31 cellular contexts compared by ENCODE assay signal in genomic region chr14:23863836-23864235, GRCh38.
"Had no signal": no experiment of that assay in that cellular context is flagged by ENCODE, and none has a peak within 500 bp of the region (broad histone marks: within the 10 kb centered on the region; RNA-seq: fewer than 3 reads in every experiment).

No MANE protein-coding gene starts in this region.

- H3K4me3 Mint-ChIP-seq: activated B cell treated with CpG ODN at 0.5 μM for 24 hours; activated CD4-positive, alpha-beta memory T cell treated with anti-CD3 and anti-CD28 coated beads, Interleukin-2, amount 10 ng/mL, durations not matched to agents 7 days and 5 days; activated naive CD8-positive, alpha-beta T cell; activated T-cell treated with anti-CD3 and anti-CD28 coated beads, Interleukin-2, amount 50 U/mL, for 4 hours; activated T-helper 17 cell treated with anti-CD3 and anti-CD28 coated beads, Interleukin-2, amount 50 U/mL, for 72 hours; effector memory CD8-positive, alpha-beta T cell; T-helper 17 cell; T-helper 2 cell treated with Interferon-gamma antibody and Interleukin-4, amounts not matched to agents 5 μg/mL and 100 μg/mL, for 36 hours had no signal

- H3K27me3 ChIP-seq: body of pancreas, esophagus muscularis mucosa, gastroesophageal sphincter had no signal

- H3K9me3 Mint-ChIP-seq: activated B cell treated with CpG ODN at 0.5 μM for 24 hours; activated CD4-positive, alpha-beta memory T cell treated with anti-CD3 and anti-CD28 coated beads, Interleukin-2, amount 10 ng/mL, durations not matched to agents 7 days and 5 days; activated T-cell treated with anti-CD3 and anti-CD28 coated beads, Interleukin-2, amount 50 U/mL, for 4 hours; activated T-helper 17 cell treated with anti-CD3 and anti-CD28 coated beads, Interleukin-2, amount 50 U/mL, for 72 hours; effector memory CD8-positive, alpha-beta T cell; T-helper 2 cell treated with Interferon-gamma antibody and Interleukin-4, amounts not matched to agents 5 μg/mL and 100 μg/mL, for 36 hours had no signal

- H3K27ac ChIP-seq: body of pancreas, esophagus muscularis mucosa, foreskin keratinocyte, gastroesophageal sphincter, WERI-Rb-1 had no signal

- DNase-seq: activated B cell treated with CpG ODN at 0.5 μM for 24 hours; activated CD4-positive, alpha-beta memory T cell treated with anti-CD3 and anti-CD28 coated beads, Interleukin-2, amount 10 ng/mL, durations not matched to agents 7 days and 5 days; activated CD4-positive, alpha-beta T cell treated with anti-CD3 and anti-CD28 coated beads for 48 hours; activated CD4-positive, alpha-beta T cell treated with anti-CD3 and anti-CD28 coated beads, Interleukin-2, amount 50 U/mL, for 4 hours; activated CD8-positive, alpha-beta memory T cell treated with anti-CD3 and anti-CD28 coated beads for 24 hours; activated effector memory CD4-positive, alpha-beta T cell treated with Interleukin-2 at 50 U/mL for 16 hours; activated gamma-delta T cell treated with Interleukin-2 at 50 U/mL for 16 hours; activated naive CD4-positive, alpha-beta T cell treated with anti-CD3 and anti-CD28 coated beads, Interleukin-2, amount 50 U/mL, for 16 hours; activated naive CD4-positive, alpha-beta T cell treated with Interleukin-2 at 50 U/mL for 16 hours; activated T-cell treated with anti-CD3 and anti-CD28 coated beads, Interleukin-2, amount 50 U/mL, for 4 hours; amniotic stem cell; aorta; body of pancreas; caudate nucleus; cortex of kidney; dermis blood vessel endothelial cell; effector CD4-positive, alpha-beta T cell; effector memory CD8-positive, alpha-beta T cell; erythroblast; foreskin keratinocyte; SW 1271; T-helper 1 cell; T-helper 17 cell; T1000; WERI-Rb-1 had no signal

- H3K4me3 ChIP-seq: body of pancreas, esophagus muscularis mucosa, gastroesophageal sphincter had no signal

- H3K4me1 ChIP-seq: foreskin keratinocyte, gastroesophageal sphincter had no signal

- H3K36me3 Mint-ChIP-seq: activated naive CD8-positive, alpha-beta T cell had no signal

- ATAC-seq: activated CD4-positive, CD25-positive, alpha-beta regulatory T cell treated with anti-CD3 and anti-CD28 coated beads, Interleukin-2, amount 50 U/mL, for 24 hours; activated T-cell treated with anti-CD3 and anti-CD28 coated beads, Interleukin-2, amount 50 U/mL, for 4 hours; activated T-helper 17 cell treated with anti-CD3 and anti-CD28 coated beads, Interleukin-2, amount 50 U/mL, for 72 hours; body of pancreas; effector memory CD8-positive, alpha-beta T cell; foreskin keratinocyte; gastroesophageal sphincter; T-helper 17 cell had no signal

- H3K36me3 ChIP-seq: esophagus muscularis mucosa, gastroesophageal sphincter, WERI-Rb-1 had no signal

- H3K27ac Mint-ChIP-seq: activated B cell treated with CpG ODN at 0.5 μM for 24 hours; activated CD4-positive, alpha-beta memory T cell treated with anti-CD3 and anti-CD28 coated beads, Interleukin-2, amount 10 ng/mL, durations not matched to agents 7 days and 5 days; activated naive CD8-positive, alpha-beta T cell; activated T-helper 17 cell treated with anti-CD3 and anti-CD28 coated beads, Interleukin-2, amount 50 U/mL, for 72 hours; effector memory CD8-positive, alpha-beta T cell; T-helper 17 cell; T-helper 2 cell treated with Interferon-gamma antibody and Interleukin-4, amounts not matched to agents 5 μg/mL and 100 μg/mL, for 36 hours had no signal

- H3K4me1 Mint-ChIP-seq: activated B cell treated with CpG ODN at 0.5 μM for 24 hours; activated CD4-positive, alpha-beta memory T cell treated with anti-CD3 and anti-CD28 coated beads, Interleukin-2, amount 10 ng/mL, durations not matched to agents 7 days and 5 days; activated T-helper 17 cell treated with anti-CD3 and anti-CD28 coated beads, Interleukin-2, amount 50 U/mL, for 72 hours had no signal

- H3K9me3 ChIP-seq: body of pancreas, esophagus muscularis mucosa, gastroesophageal sphincter had no signal
